Comparison of ENCODE assay signal across 9 cellular contexts in genomic region chr1:183097438-183098051, GRCh38.
DNase-seq lines count a peak whose midpoint lies in the region; ATAC-seq and TF ChIP-seq lines count a peak whose summit lies in the region.
"Had no signal": no experiment of that assay in that cellular context is flagged by ENCODE, and none has a peak within 500 bp of the region (broad histone marks: within the 10 kb centered on the region; RNA-seq: fewer than 3 reads in every experiment).

No MANE protein-coding gene starts in this region.

- no peaks in the 10 kb centered on the region for H3K36me3 ChIP-seq in upper lobe of left lung
- no peaks in the 10 kb centered on the region for H3K36me3 ChIP-seq in BE2C

- peak overlapping the region in 2 of 4 donors; percentile 17 to 37 for H3K27ac ChIP-seq in upper lobe of left lung

- no peak for TF ChIP-seq EP300 in upper lobe of left lung (IDR thresholded peaks at IDR 0.05)

- DNase-seq in H4 (ENCODE audit: low spot score) (peak; percentile 65), RPMI7951 (ENCODE audit: low read depth) (peak; percentile 61), foreskin melanocyte (peak; percentile 98), smooth muscle cell of the brain vasculature (ENCODE audit: low read depth, low spot score) (peak; percentile 12), upper lobe of left lung (no peak), NOMO-1 treated with dmso at 0.1 percent for 144 hours (lab: John Stamatoyannopoulos, UW; ENCODE audit: unreplicated experiment) (no peak), BE2C (no peak)
- DNase-seq: stimulated activated naive CD4-positive, alpha-beta T cell treated with Interleukin-2 at 50 U/mL for 16 hours had no signal

- TF ChIP-seq POLR2A in upper lobe of left lung (IDR thresholded peaks at IDR 0.05), result no peak

- H3K4me3 ChIP-seq in upper lobe of left lung, result no peak overlapping the region
- H3K4me3 ChIP-seq in BE2C (ENCODE audit: low read depth, low read length), result no peak overlapping the region

- 23 to 43% methylated on average over 3 of the region's 3 CpGs for WGBS in upper lobe of left lung, 2 donors

- no peaks in the 10 kb centered on the region for H3K9me3 ChIP-seq in upper lobe of left lung
- H3K9me3 ChIP-seq in BE2C, result no peaks in the 10 kb centered on the region

- TF ChIP-seq CTCF in upper lobe of left lung (IDR thresholded peaks at IDR 0.05) (no peak), BE2C (IDR thresholded peaks at IDR 0.05; ENCODE audit: low read depth, low read length) (no peak)

- H3K4me1 ChIP-seq in upper lobe of left lung (peaks cover 13 to 26% (median 17%) of the 10 kb centered on the region in 4 donors), BE2C (no peaks in the 10 kb centered on the region)

- ATAC-seq in HG02642 (IDR thresholded peaks at IDR 0.05; ENCODE audit: poor library complexity, unreplicated experiment) (no peak), upper lobe of left lung (ENCODE audit: low FRiP score in 2 of 2) (no peak)

- no peaks in the 10 kb centered on the region for H3K27me3 ChIP-seq in upper lobe of left lung
- H3K27me3 ChIP-seq in BE2C, result no peaks in the 10 kb centered on the region

Comparison
In these comparisons a context has a peak if more than half of its experiments do, and no peak if none do; other contexts are left out.
1. DNase-seq: peak in H4 (single experiment), RPMI7951 (single experiment), foreskin melanocyte (single experiment) and smooth muscle cell of the brain vasculature (single experiment); none in upper lobe of left lung (0 of 2), NOMO-1 treated with dmso at 0.1 percent for 144 hours (single experiment) and BE2C (single experiment).